In the genomic region with DNA sequence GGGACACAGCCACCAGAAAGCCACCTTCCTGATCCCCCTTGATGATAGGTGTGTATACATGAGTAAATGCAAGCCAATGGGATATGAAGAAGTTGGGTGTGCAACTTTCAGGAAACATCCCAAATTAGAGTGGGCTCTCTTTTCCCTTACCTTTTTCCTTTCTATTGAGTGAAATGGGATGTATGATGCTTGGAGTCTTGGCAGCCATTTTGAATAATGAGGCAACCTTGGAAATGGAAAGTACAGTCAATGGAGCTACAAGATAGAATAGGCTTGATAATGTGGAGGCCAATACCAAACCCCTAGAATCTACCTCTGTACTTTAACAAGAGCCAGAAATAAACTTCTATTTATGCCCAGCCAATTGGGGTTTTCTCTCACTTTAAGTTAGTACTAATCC, we compare ENCODE assay signal across 19 cellular contexts. TPM values are rescaled to one million over a fixed set of nuclear protein-coding genes. Genes with fewer than 3 reads are reported as not detected.
A peak's percentile ranks its signal among the peaks of the same experiment; 100 is the strongest.
DNase-seq lines count a peak whose midpoint lies in the region; ATAC-seq and TF ChIP-seq lines count a peak whose summit lies in the region.
"Had no signal": no experiment of that assay in that cellular context is flagged by ENCODE, and none has a peak within 500 bp of the region (broad histone marks: within the 10 kb centered on the region; RNA-seq: fewer than 3 reads in every experiment).

No MANE protein-coding gene starts in this region.

- peak overlapping the region; percentile 98 for H3K27ac ChIP-seq in OCI-LY3 (ENCODE audit: low read length)
- peak overlapping the region; percentile 33 for H3K27ac ChIP-seq in brain microvascular endothelial cell
- no peak overlapping the region for H3K27ac ChIP-seq in left ventricle myocardium inferior (replicated peaks)
- H3K27ac ChIP-seq in lower lobe of right lung = no peak overlapping the region
- H3K27ac ChIP-seq: KMS-11 had no signal

- H3K4me2 ChIP-seq in OCI-LY3 (ENCODE audit: low read length) = no peak overlapping the region; the same call in 1 of the 2 replicates
- H3K4me2 ChIP-seq: KMS-11 had no signal

- H3K27me3 ChIP-seq in OCI-LY3 (ENCODE audit: low read depth, low read length) (no peaks in the 10 kb centered on the region), brain microvascular endothelial cell (replicated peaks) (no peaks in the 10 kb centered on the region), left ventricle myocardium inferior (ENCODE audit: low read depth) (peaks cover 13% of the 10 kb centered on the region), lower lobe of right lung (ENCODE audit: low read depth) (no peaks in the 10 kb centered on the region)

- no peaks in the 10 kb centered on the region for H4K20me1 ChIP-seq in OCI-LY3 (ENCODE audit: insufficient read depth, low read length)

- DNase-seq in natural killer cell treated with Interleukin-12 subunit alpha and Interleukin-12 subunit beta and Interleukin-15 and Interleukin-18, amount 100 ng/mL, for 72 hours (ENCODE audit: low spot score) = no peak
- DNase-seq in natural killer cell (no peak), brain microvascular endothelial cell (no peak), left ventricle myocardium inferior (no peak), T-helper 1 cell (no peak), lower lobe of right lung (no peak)
- DNase-seq in stimulated activated naive B cell treated with anti-CD40 and anti-IgM and Interleukin-4, amounts not matched to agents 10 μg/mL and 1 μg/mL and 100 μg/mL, for 72 hours = no peak
- DNase-seq: Caco-2; CD4-positive, CD25-positive, alpha-beta regulatory T cell; MM.1S; NCI-H1105; NCI-H1694; NCI-H2107; NCI-H2227 treated with DMSO at 0.1 percent for 48 hours; NCI-H524; Right ventricle myocardium superior had no signal

- H3K9me3 Mint-ChIP-seq in natural killer cell treated with Interleukin-12 subunit alpha and Interleukin-12 subunit beta and Interleukin-15 and Interleukin-18, amount 100 ng/mL, for 72 hours = peaks cover 7% of the 10 kb centered on the region
- H3K9me3 Mint-ChIP-seq in natural killer cell = no peaks in the 10 kb centered on the region
- H3K9me3 Mint-ChIP-seq in stimulated activated naive B cell treated with anti-CD40 and anti-IgM and Interleukin-4, amounts not matched to agents 10 μg/mL and 1 μg/mL and 100 μg/mL, for 72 hours = peaks cover 4 to 6% of the 10 kb centered on the region in 2 donors
- H3K9me3 Mint-ChIP-seq: CD4-positive, CD25-positive, alpha-beta regulatory T cell had no signal

- no peak for ATAC-seq in natural killer cell treated with Interleukin-12 subunit alpha and Interleukin-12 subunit beta and Interleukin-15 and Interleukin-18, amount 100 ng/mL, for 72 hours
- ATAC-seq in natural killer cell = no peak
- ATAC-seq in stimulated activated naive B cell treated with anti-CD40 and anti-IgM and Interleukin-4, amounts not matched to agents 10 μg/mL and 1 μg/mL and 100 μg/mL, for 72 hours (replicated peaks) = no peak
- ATAC-seq in lower lobe of right lung = no peak
- ATAC-seq: Panc1 had no signal

- intact Hi-C loops in natural killer cell (cut with micrococcal nuclease) = no loop called here
- intact Hi-C loops in left ventricle myocardium inferior (cut with micrococcal nuclease) = no loop called here
- intact Hi-C loops in lower lobe of right lung (cut with DNase I) = no loop called here

- H3K9me3 ChIP-seq in OCI-LY3 (ENCODE audit: insufficient read depth, low read length) (no peaks in the 10 kb centered on the region), left ventricle myocardium inferior (replicated peaks) (no peaks in the 10 kb centered on the region), lower lobe of right lung (no peaks in the 10 kb centered on the region)
- H3K9me3 ChIP-seq: Caco-2 had no signal

- in situ Hi-C loops in brain microvascular endothelial cell (cut with HindIII; ENCODE audit: low pct_ligation_motif_present, low sequenced_read_pairs) = no loop called here

- peaks cover 44 to 46% of the 10 kb centered on the region in 2 donors for H3K4me1 Mint-ChIP-seq in natural killer cell treated with Interleukin-12 subunit alpha and Interleukin-12 subunit beta and Interleukin-15 and Interleukin-18, amount 100 ng/mL, for 72 hours (ENCODE audit: low read depth in 2 of 2)
- H3K4me1 Mint-ChIP-seq in natural killer cell = peaks cover 14 to 15% of the 10 kb centered on the region in 2 donors
- H3K4me1 Mint-ChIP-seq in stimulated activated naive B cell treated with anti-CD40 and anti-IgM and Interleukin-4, amounts not matched to agents 10 μg/mL and 1 μg/mL and 100 μg/mL, for 72 hours = peaks cover 22 to 46% of the 10 kb centered on the region in 2 donors

- peak overlapping the region; percentile 24 to 52 for H3K27ac Mint-ChIP-seq in natural killer cell treated with Interleukin-12 subunit alpha and Interleukin-12 subunit beta and Interleukin-15 and Interleukin-18, amount 100 ng/mL, for 72 hours
- H3K27ac Mint-ChIP-seq in natural killer cell = no peak overlapping the region
- peak overlapping the region; percentile 51 for H3K27ac Mint-ChIP-seq in stimulated activated naive B cell treated with anti-CD40 and anti-IgM and Interleukin-4, amounts not matched to agents 10 μg/mL and 1 μg/mL and 100 μg/mL, for 72 hours
- H3K27ac Mint-ChIP-seq: CD4-positive, CD25-positive, alpha-beta regulatory T cell had no signal

- H3K9ac ChIP-seq in OCI-LY3 (ENCODE audit: low read length) = peak overlapping the region; percentile 90; the same call in 1 of the 2 replicates
- H3K9ac ChIP-seq: KMS-11 had no signal

- peaks cover 18% of the 10 kb centered on the region for H3K79me2 ChIP-seq in OCI-LY3 (ENCODE audit: low read length)

- H3K4me1 ChIP-seq in OCI-LY3 (ENCODE audit: low read length) (peaks cover 82% of the 10 kb centered on the region), left ventricle myocardium inferior (no peaks in the 10 kb centered on the region), lower lobe of right lung (no peaks in the 10 kb centered on the region)

- H3K36me3 ChIP-seq in OCI-LY3 (replicated peaks; ENCODE audit: low read depth, low read length) (peaks cover 10% of the 10 kb centered on the region), brain microvascular endothelial cell (replicated peaks) (no peaks in the 10 kb centered on the region), left ventricle myocardium inferior (no peaks in the 10 kb centered on the region), lower lobe of right lung (no peaks in the 10 kb centered on the region)

- H3K4me3 ChIP-seq in OCI-LY3 (ENCODE audit: low read length) (no peak overlapping the region), brain microvascular endothelial cell (ENCODE audit: low read depth, low read length) (no peak overlapping the region), left ventricle myocardium inferior (no peak overlapping the region), lower lobe of right lung (no peak overlapping the region)

- H3K36me3 Mint-ChIP-seq in natural killer cell treated with Interleukin-12 subunit alpha and Interleukin-12 subunit beta and Interleukin-15 and Interleukin-18, amount 100 ng/mL, for 72 hours = peaks cover 11% of the 10 kb centered on the region
- H3K36me3 Mint-ChIP-seq in natural killer cell = no peaks in the 10 kb centered on the region
- H3K36me3 Mint-ChIP-seq in stimulated activated naive B cell treated with anti-CD40 and anti-IgM and Interleukin-4, amounts not matched to agents 10 μg/mL and 1 μg/mL and 100 μg/mL, for 72 hours = peaks cover 1 to 7% of the 10 kb centered on the region in 2 donors
- H3K36me3 Mint-ChIP-seq: CD4-positive, CD25-positive, alpha-beta regulatory T cell had no signal

- H3K4me3 Mint-ChIP-seq in natural killer cell treated with Interleukin-12 subunit alpha and Interleukin-12 subunit beta and Interleukin-15 and Interleukin-18, amount 100 ng/mL, for 72 hours = peak overlapping the region; percentile 27
- H3K4me3 Mint-ChIP-seq in natural killer cell = no peak overlapping the region
- H3K4me3 Mint-ChIP-seq in stimulated activated naive B cell treated with anti-CD40 and anti-IgM and Interleukin-4, amounts not matched to agents 10 μg/mL and 1 μg/mL and 100 μg/mL, for 72 hours = no peak overlapping the region
- H3K4me3 Mint-ChIP-seq: CD4-positive, CD25-positive, alpha-beta regulatory T cell had no signal

- no peak overlapping the region for H2AFZ ChIP-seq in OCI-LY3 (ENCODE audit: low read depth, low read length)

- no peak for TF ChIP-seq CTCF in natural killer cell (IDR thresholded peaks at IDR 0.05)
- TF ChIP-seq CTCF in OCI-LY3 (IDR thresholded peaks at IDR 0.05; ENCODE audit: low read depth, low read length) = no peak
- no peak for TF ChIP-seq CTCF in brain microvascular endothelial cell (IDR thresholded peaks at IDR 0.05; ENCODE audit: low read depth, low read length, missing control alignments)
- no peak for TF ChIP-seq CTCF in left ventricle myocardium inferior (IDR thresholded peaks at IDR 0.05; ENCODE audit: borderline replicate concordance)
- no peak for TF ChIP-seq CTCF in lower lobe of right lung (IDR thresholded peaks at IDR 0.05)

- no peaks in the 10 kb centered on the region for H3K27me3 Mint-ChIP-seq in natural killer cell treated with Interleukin-12 subunit alpha and Interleukin-12 subunit beta and Interleukin-15 and Interleukin-18, amount 100 ng/mL, for 72 hours
- H3K27me3 Mint-ChIP-seq in natural killer cell (ENCODE audit: low read depth in 2 of 2) = no peaks in the 10 kb centered on the region
- no peaks in the 10 kb centered on the region for H3K27me3 Mint-ChIP-seq in stimulated activated naive B cell treated with anti-CD40 and anti-IgM and Interleukin-4, amounts not matched to agents 10 μg/mL and 1 μg/mL and 100 μg/mL, for 72 hours
- H3K27me3 Mint-ChIP-seq: CD4-positive, CD25-positive, alpha-beta regulatory T cell had no signal

RNA-seq across cellular contexts. Expression of a gene that starts 13.1 kb away (rescaled TPM):
- 100 to 1,000 TPM; 125 to 138 TPM for total RNA-seq in natural killer cell treated with Interleukin-12 subunit alpha and Interleukin-12 subunit beta and Interleukin-15 and Interleukin-18, amount 100 ng/mL, for 72 hours
- total RNA-seq in natural killer cell (10 to 100 TPM; 44.5 to 52.2 (median 45.7) TPM), left ventricle myocardium inferior (3.3 TPM), lower lobe of right lung (48.6 TPM)

Comparison
In these comparisons a context has a peak if more than half of its experiments do, and no peak if none do; other contexts are left out.
1. H3K27ac Mint-ChIP-seq: peak in natural killer cell treated with Interleukin-12 subunit alpha and Interleukin-12 subunit beta and Interleukin-15 and Interleukin-18, amount 100 ng/mL, for 72 hours (2 of 2) and stimulated activated naive B cell treated with anti-CD40 and anti-IgM and Interleukin-4, amounts not matched to agents 10 μg/mL and 1 μg/mL and 100 μg/mL, for 72 hours (single experiment); none in natural killer cell (0 of 2).
2. H3K27ac ChIP-seq: peak in OCI-LY3 (single experiment) and brain microvascular endothelial cell (single experiment); none in left ventricle myocardium inferior (single experiment) and lower lobe of right lung (single experiment).
3. RNA of a gene that starts 13.1 kb away (total RNA-seq): 125 to 138 TPM in natural killer cell treated with Interleukin-12 subunit alpha and Interleukin-12 subunit beta and Interleukin-15 and Interleukin-18, amount 100 ng/mL, for 72 hours, 48.6 TPM in lower lobe of right lung (single experiment) and 44.5 to 52.2 TPM in natural killer cell; 3.3 TPM in left ventricle myocardium inferior (single experiment); every median in the first group is over 10 times any median in the second.